Comparison of ENCODE assay signal across 8 cellular contexts in the genomic region with DNA sequence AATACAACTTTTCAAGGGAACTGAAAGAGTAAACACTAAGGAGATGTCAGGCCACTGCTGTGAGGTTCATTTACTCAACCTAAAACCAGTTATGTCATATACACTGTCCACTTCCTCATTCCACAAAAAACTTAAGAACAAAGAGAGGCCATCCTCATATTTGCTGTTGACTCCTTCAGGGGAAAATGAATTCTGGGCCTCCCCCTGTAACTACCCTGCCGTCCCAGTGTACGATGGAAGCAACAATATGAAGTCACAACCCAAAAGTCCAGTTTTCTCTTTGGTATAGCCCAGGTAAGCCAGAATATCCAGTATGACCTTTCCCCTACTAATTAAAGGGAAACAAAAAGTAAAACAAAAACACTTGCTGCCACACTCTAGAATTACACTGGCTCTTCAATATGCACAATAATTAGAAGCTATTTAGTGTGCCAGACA. TPM values are rescaled to one million over a fixed set of nuclear protein-coding genes. Genes with fewer than 3 reads are reported as not detected.
DNase-seq lines count a peak whose midpoint lies in the region; ATAC-seq and TF ChIP-seq lines count a peak whose summit lies in the region.

No MANE protein-coding gene starts in this region.

- H2AFZ ChIP-seq in fibroblast of lung (ENCODE audit: low read length) = peak overlapping the region; percentile 46

- H3K9ac ChIP-seq in fibroblast of lung (ENCODE audit: insufficient read depth, low read length) = no peak overlapping the region

- H3K4me1 ChIP-seq in fibroblast of lung (ENCODE audit: control insufficient read depth, extremely low read depth, insufficient read depth, low read length) = no peaks in the 10 kb centered on the region
- peaks cover 0 to 12% (median 4%) of the 10 kb centered on the region in 4 donors for H3K4me1 ChIP-seq in stomach

- H3K27ac ChIP-seq in fibroblast of lung (ENCODE audit: insufficient read depth, low read length) (no peak overlapping the region), stomach (peak overlapping the region in 3 of 5 donors; percentile 43 to 55 (median 46))

- no peaks in the 10 kb centered on the region for H3K36me3 ChIP-seq in fibroblast of lung (ENCODE audit: control insufficient read depth, insufficient read depth, low read length)
- peaks cover 0 to 28% (median 15%) of the 10 kb centered on the region in 4 donors for H3K36me3 ChIP-seq in stomach

- H3K27me3 ChIP-seq in fibroblast of lung (ENCODE audit: control insufficient read depth, insufficient read depth, low read length) (no peaks in the 10 kb centered on the region), stomach (no peaks in the 10 kb centered on the region)

- no peak for TF ChIP-seq CTCF in fibroblast of lung (conservative IDR thresholded peaks at IDR 0.05 in 1 of 2, IDR thresholded peaks at IDR 0.05 in 1 of 2; ENCODE audit: low read depth in 1 of 2, low read length in 2 of 2)
- TF ChIP-seq CTCF in stomach (IDR thresholded peaks at IDR 0.05) = no peak
- TF ChIP-seq CTCF in foreskin fibroblast (IDR thresholded peaks at IDR 0.05; ENCODE audit: low read depth, low read length) = no peak

- ATAC-seq in GM18867 (IDR thresholded peaks at IDR 0.05; ENCODE audit: unreplicated experiment) (peak; percentile 93), HG02571 (IDR thresholded peaks at IDR 0.05; ENCODE audit: unreplicated experiment) (peak; percentile 95)

- intact Hi-C loops in stomach (cut with DNase I; ENCODE audit: low total_unique reads) = loop anchor here (10.0 kb wide), 1 partner anchor 430 kb away; no protein-coding TSS in a partner anchor

- H3K4me3 ChIP-seq in fibroblast of lung (replicated peaks in 1 of 4; ENCODE audit: control extremely low read depth in 1 of 4, insufficient read depth in 1 of 4, low read depth in 3 of 4, low read length in 4 of 4) (no peak overlapping the region), stomach (no peak overlapping the region), foreskin fibroblast (ENCODE audit: low read depth in 1 of 2, low read length in 2 of 2) (no peak overlapping the region)

- TF ChIP-seq POLR2A in stomach (IDR thresholded peaks at IDR 0.05) = no peak

- no peaks in the 10 kb centered on the region for H3K9me3 ChIP-seq in fibroblast of lung (ENCODE audit: control insufficient read depth, insufficient read depth, low read depth, low read length)
- no peaks in the 10 kb centered on the region for H3K9me3 ChIP-seq in stomach

- peak overlapping the region; percentile 25 for H3K4me2 ChIP-seq in fibroblast of lung (ENCODE audit: extremely low read depth, insufficient read depth, low read length)

- DNase-seq in NOMO-1 treated with DMSO at 0.1 percent for 48 hours (lab: John Stamatoyannopoulos, UW; ENCODE audit: unreplicated experiment) = peak; percentile 83
- peak in 1 of 2 donors; percentile 24 for DNase-seq in fibroblast of lung (ENCODE audit: low read depth in 2 of 2)
- DNase-seq in stomach = no peak
- DNase-seq in nucleus accumbens (lab: John Stamatoyannopoulos, UW) = no peak
- DNase-seq in foreskin fibroblast = no peak
- no peak for DNase-seq in NCI-H1417 (lab: John Stamatoyannopoulos, UW)

- 79 to 94% (median 90%) methylated on average over 2 of the region's 2 CpGs for WGBS in stomach, 5 donors

- peaks cover 2% of the 10 kb centered on the region for H3K79me2 ChIP-seq in fibroblast of lung (ENCODE audit: control insufficient read depth, insufficient read depth, low read length)

- no peaks in the 10 kb centered on the region for H4K20me1 ChIP-seq in fibroblast of lung (ENCODE audit: control insufficient read depth, extremely low read depth, insufficient read depth, low read length)

- no peak for TF ChIP-seq EP300 in stomach (IDR thresholded peaks at IDR 0.05)

RNA-seq across cellular contexts. Expression of gene CEP152, which starts 16.2 kb away (rescaled TPM):
- 7.8 and 8.5 TPM in 2 replicates for total RNA-seq in fibroblast of lung
- 0.72 and 1.4 TPM in 2 replicates for polyA plus RNA-seq in fibroblast of lung
- polyA plus RNA-seq in fibroblast of lung (2012) = 2.0 and 3.6 TPM in 2 replicates
- 1.1 TPM in 2 replicates for polyA minus RNA-seq in fibroblast of lung (ENCODE audit: low replicate concordance)
- 10 to 100 TPM in 4 of 5 donors, 1 to 10 TPM in 1; 9.8 to 36.2 (median 10.6) TPM for total RNA-seq in stomach
- 1 to 10 TPM in 1 of 3 donors, under 1 TPM in 2; 0.61 to 1.8 (median 0.62) TPM for polyA plus RNA-seq in stomach
